8 cellular contexts compared by ENCODE assay signal in the genomic region with DNA sequence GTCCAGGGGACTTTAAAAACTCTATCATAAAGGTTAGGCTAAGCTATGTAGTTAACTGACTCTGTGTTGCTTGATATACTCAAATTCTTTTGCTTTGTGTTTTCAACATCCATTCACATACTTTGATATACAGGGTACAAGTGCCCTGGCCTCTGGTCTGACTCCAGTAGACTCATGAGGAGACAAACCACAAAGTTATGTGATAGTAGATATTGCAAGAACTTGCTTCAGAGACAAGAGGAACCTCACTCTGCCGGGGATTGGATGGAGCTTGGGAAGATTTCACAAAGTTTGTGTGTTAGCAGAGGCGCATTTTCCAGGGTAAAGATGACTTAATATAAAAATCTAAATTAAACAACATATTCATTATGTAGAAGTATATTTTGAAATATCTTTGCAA. TPM values are rescaled to one million over a fixed set of nuclear protein-coding genes. Genes with fewer than 3 reads are reported as not detected.
DNase-seq lines count a peak whose midpoint lies in the region; ATAC-seq and TF ChIP-seq lines count a peak whose summit lies in the region.

No MANE protein-coding gene starts in this region.

- H2AFZ ChIP-seq in DND-41 (ENCODE audit: low read depth, low read length) (no peak overlapping the region), mammary epithelial cell (ENCODE audit: low read depth, low read length) (no peak overlapping the region)

- dilution Hi-C loops in mammary epithelial cell (cut with HindIII; ENCODE audit: low sequenced_read_pairs) = no loop called here

- H3K9ac ChIP-seq in DND-41 (ENCODE audit: low read depth, low read length) (peak overlapping the region; percentile 78), mammary epithelial cell (ENCODE audit: insufficient read depth, low read length) (no peak overlapping the region)

- WGBS in mammary epithelial cell (ENCODE audit: low coverage, missing lambda C conversion rate) = 92% methylated on average over 2 of the region's 2 CpGs

- H3K4me3 Mint-ChIP-seq in naive thymus-derived CD4-positive, alpha-beta T cell = no peak overlapping the region

- H3K9me3 ChIP-seq in DND-41 (ENCODE audit: insufficient read depth, low read length, severe bottlenecking) = no peaks in the 10 kb centered on the region
- no peaks in the 10 kb centered on the region for H3K9me3 ChIP-seq in mammary epithelial cell (replicated peaks; ENCODE audit: insufficient read depth, low read length)
- no peaks in the 10 kb centered on the region for H3K9me3 ChIP-seq in naive thymus-derived CD4-positive, alpha-beta T cell (ENCODE audit: control insufficient read depth in 2 of 3, low read length in 3 of 3)

- H3K4me1 ChIP-seq in DND-41 (ENCODE audit: insufficient read depth, low read length) = peaks cover 40% of the 10 kb centered on the region
- H3K4me1 ChIP-seq in mammary epithelial cell (ENCODE audit: insufficient read depth, low read length) = peaks cover 15% of the 10 kb centered on the region
- H3K4me1 ChIP-seq in naive thymus-derived CD4-positive, alpha-beta T cell (ENCODE audit: control insufficient read depth in 2 of 2, insufficient read depth in 2 of 2, low read length in 2 of 2) = peaks cover 8 to 14% of the 10 kb centered on the region in 2 donors

- POLR2A ChIA-PET in naive thymus-derived CD4-positive, alpha-beta T cell (lab: Charles Lee) = interaction anchor here (0.8 kb wide), 1 partner anchor 654 kb away, joined by 4 read pairs; no protein-coding TSS in a partner anchor
- POLR2A ChIA-PET in GM10248 (lab: Yijun Ruan, JAX) = no interaction called here

- H3K4me3 ChIP-seq in DND-41 (ENCODE audit: low read depth in 1 of 2, low read length in 2 of 2) (peak overlapping the region; percentile 72 to 77), mammary epithelial cell (replicated peaks in 1 of 3; ENCODE audit: insufficient read depth in 1 of 3, low read depth in 2 of 3, low read length in 3 of 3) (peak overlapping the region in 2 of 3 experiments; percentile 81 to 82)
- H3K4me3 ChIP-seq in naive thymus-derived CD4-positive, alpha-beta T cell (ENCODE audit: low read length) = peak overlapping the region; percentile 95

- intact Hi-C loops in mammary epithelial cell (cut with micrococcal nuclease) = loop anchor here (2.0 to 5.0 kb wide), 6 partner anchors 29 to 606 kb away; a partner anchor contains a TSS
- intact Hi-C loops in naive thymus-derived CD4-positive, alpha-beta T cell (cut with micrococcal nuclease) = loop anchor here (2.0 to 5.0 kb wide), 8 partner anchors 605 to 1999 kb away; a partner anchor contains a TSS

- peaks cover 0 to 14% (median 8%) of the 10 kb centered on the region in 5 donors for H3K36me3 Mint-ChIP-seq in naive thymus-derived CD4-positive, alpha-beta T cell

- H3K4me1 Mint-ChIP-seq in naive thymus-derived CD4-positive, alpha-beta T cell = peaks cover 7 to 35% (median 23%) of the 10 kb centered on the region in 7 donors

- H3K4me2 ChIP-seq in DND-41 (ENCODE audit: insufficient read depth, low read length) = peak overlapping the region; percentile 84
- peak overlapping the region; percentile 90 for H3K4me2 ChIP-seq in mammary epithelial cell (ENCODE audit: insufficient read depth, low read depth, low read length)

- H3K27ac Mint-ChIP-seq in naive thymus-derived CD4-positive, alpha-beta T cell = no peak overlapping the region

- in situ Hi-C loops in mammary epithelial cell (cut with MboI; ENCODE audit: low sequenced_read_pairs in 2 of 2) = no loop called here

- no TSS peak for BruUV-seq in mammary epithelial cell (replicated peaks; lab: Mats Ljungman, UMichigan)

- H3K27ac ChIP-seq in DND-41 (ENCODE audit: low read length) = peak overlapping the region; percentile 99
- H3K27ac ChIP-seq in mammary epithelial cell (ENCODE audit: insufficient read depth, low read depth, low read length) = peak overlapping the region; percentile 97
- H3K27ac ChIP-seq in naive thymus-derived CD4-positive, alpha-beta T cell (ENCODE audit: low read depth, low read length) = peak overlapping the region; percentile 91

- no peak for ATAC-seq in DND-41 (ENCODE audit: insufficient read depth, low read depth)
- ATAC-seq in naive thymus-derived CD4-positive, alpha-beta T cell = no peak

- H3K9me3 Mint-ChIP-seq in naive thymus-derived CD4-positive, alpha-beta T cell = no peaks in the 10 kb centered on the region

- peaks cover 68% of the 10 kb centered on the region for H3K79me2 ChIP-seq in DND-41 (ENCODE audit: insufficient read depth, low read length)
- H3K79me2 ChIP-seq in mammary epithelial cell (ENCODE audit: insufficient read depth, low read length) = peaks cover 52% of the 10 kb centered on the region

- no peak for TF ChIP-seq CTCF in DND-41 (IDR thresholded peaks at IDR 0.05; ENCODE audit: borderline replicate concordance, extremely low read depth, low read length, poor library complexity, severe bottlenecking)
- TF ChIP-seq CTCF in mammary epithelial cell (conservative IDR thresholded peaks at IDR 0.05 in 1 of 2, IDR thresholded peaks at IDR 0.05 in 1 of 2; ENCODE audit: extremely low read depth in 1 of 2, insufficient read depth in 1 of 2, low read depth in 1 of 2, low read length in 2 of 2) = no peak
- no peak for TF ChIP-seq CTCF in GM10248 (IDR thresholded peaks at IDR 0.05; ENCODE audit: control extremely low read depth, extremely low read depth, low read depth, missing control alignments)

- peaks cover 31% of the 10 kb centered on the region for H3K36me3 ChIP-seq in DND-41 (ENCODE audit: insufficient read depth, low read length)
- H3K36me3 ChIP-seq in mammary epithelial cell (ENCODE audit: insufficient read depth, low read length) = no peaks in the 10 kb centered on the region
- H3K36me3 ChIP-seq in naive thymus-derived CD4-positive, alpha-beta T cell (ENCODE audit: control insufficient read depth in 2 of 3, insufficient read depth in 3 of 3, low read length in 3 of 3) = peaks cover 0 to 4% (median 0%) of the 10 kb centered on the region in 3 experiments

- CTCF ChIA-PET in mammary epithelial cell (lab: Charles Lee; ENCODE audit: low non-redundant PET) = no interaction called here
- CTCF ChIA-PET in naive thymus-derived CD4-positive, alpha-beta T cell (lab: Charles Lee) = no interaction called here
- CTCF ChIA-PET in GM10248 (lab: Yijun Ruan, JAX) = interaction anchor here (0.9 to 1.3 kb wide), 3 partner anchors 12 to 642 kb away, joined by 3 to 4 read pairs (median 4); no protein-coding TSS in a partner anchor

- H3K27me3 Mint-ChIP-seq in naive thymus-derived CD4-positive, alpha-beta T cell = peaks cover 0 to 16% (median 0%) of the 10 kb centered on the region in 5 donors

- no peaks in the 10 kb centered on the region for H3K27me3 ChIP-seq in DND-41 (ENCODE audit: insufficient read depth, low read length, poor library complexity)
- H3K27me3 ChIP-seq in mammary epithelial cell (ENCODE audit: insufficient read depth, low read length) = no peaks in the 10 kb centered on the region
- no peaks in the 10 kb centered on the region for H3K27me3 ChIP-seq in naive thymus-derived CD4-positive, alpha-beta T cell (ENCODE audit: control insufficient read depth in 2 of 2, insufficient read depth in 2 of 2, low read length in 2 of 2)

- no peaks in the 10 kb centered on the region; the same call in 1 of the 2 replicates for H4K20me1 ChIP-seq in DND-41 (ENCODE audit: insufficient read depth, low read length)
- no peaks in the 10 kb centered on the region for H4K20me1 ChIP-seq in mammary epithelial cell (ENCODE audit: insufficient read depth, low read length)

- DNase-seq in DND-41 (no peak), M059J (ENCODE audit: low read depth) (peak; percentile 42), mammary epithelial cell (no peak), GM10248 (ENCODE audit: extremely low spot score) (no peak), nucleus accumbens (lab: John Stamatoyannopoulos, UW) (no peak)
- DNase-seq in naive thymus-derived CD4-positive, alpha-beta T cell = no peak
- no peak for DNase-seq in effector CD8-positive, alpha-beta T cell (lab: John Stamatoyannopoulos, UW)
- DNase-seq in activated T-cell treated with anti-CD3 and anti-CD28 coated beads, Interleukin-2, amount 50 U/mL, for 1 hour = no peak

RNA-seq across cellular contexts. Expression of a gene that starts 1.4 kb away (rescaled TPM):
- total RNA-seq in M059J (2014; rRNA removed; shearing (Covaris generic)) = 12.7 and 13.8 TPM in 2 replicates
- total RNA-seq in mammary epithelial cell = 1 to 10 TPM; 8.3 to 9.2 TPM
- polyA plus RNA-seq in mammary epithelial cell = 4.1 TPM
- 35.5 TPM for polyA minus RNA-seq in mammary epithelial cell
- total RNA-seq in naive thymus-derived CD4-positive, alpha-beta T cell = 10 to 100 TPM; 10.9 to 25.3 (median 22.7) TPM
- 1 to 10 TPM; 4.6 to 6.7 TPM for polyA plus RNA-seq in naive thymus-derived CD4-positive, alpha-beta T cell
